15 cellular contexts compared by ENCODE assay signal in genomic region chr12:85805654-85806053, GRCh38. TPM values are rescaled to one million over a fixed set of nuclear protein-coding genes. Genes with fewer than 3 reads are reported as not detected.
DNase-seq lines count a peak whose midpoint lies in the region; TF ChIP-seq lines count a peak whose summit lies in the region.
"Had no signal": no experiment of that assay in that cellular context is flagged by ENCODE, and none has a peak within 500 bp of the region (broad histone marks: within the 10 kb centered on the region; RNA-seq: fewer than 3 reads in every experiment).

No MANE protein-coding gene starts in this region.

- no peak overlapping the region for H3K27ac ChIP-seq in coronary artery
- H3K27ac ChIP-seq: foreskin keratinocyte had no signal

- H3K4me3 ChIP-seq in coronary artery = peak overlapping the region; percentile 25

- DNase-seq in EL (peak; percentile 21), MV-4-11 (lab: John Stamatoyannopoulos, UW) (peak; percentile 85), coronary artery (ENCODE audit: low spot score) (no peak), myocyte (ENCODE audit: low read depth) (peak; percentile 10), NCI-H526 (lab: John Stamatoyannopoulos, UW) (no peak), GM19240 (ENCODE audit: insufficient read length, low spot score) (no peak), SIG-M5 treated with dmso at 0.1 percent for 504 hours (lab: John Stamatoyannopoulos, UW; ENCODE audit: unreplicated experiment) (no peak), activated gamma-delta T cell treated with Interleukin-2 at 50 U/mL for 16 hours (no peak)
- DNase-seq: activated CD8-positive, alpha-beta memory T cell treated with anti-CD3 and anti-CD28 coated beads, Interleukin-2, amount 10 ng/mL, durations not matched to agents 7 days and 5 days; activated effector memory CD4-positive, alpha-beta T cell treated with anti-CD3 and anti-CD28 coated beads, Interleukin-2, amount 50 U/mL, for 16 hours; DMS 273 treated with DMSO at 0.1 percent for 48 hours; foreskin keratinocyte; NCI-H1694 treated with DMSO at 0.1 percent for 48 hours; NCI-H510A treated with DMSO at 0.1 percent for 48 hours; substantia nigra had no signal

- TF ChIP-seq CTCF in coronary artery (IDR thresholded peaks at IDR 0.05) = no peak

RNA-seq across cellular contexts. Expression of gene RASSF9, which starts 30.6 kb away (rescaled TPM):
- total RNA-seq in myocyte = 0.05 and 0.08 TPM in 2 replicates
- 0.19 TPM for polyA plus RNA-seq in myocyte (2012)
- total RNA-seq: activated CD8-positive, alpha-beta memory T cell treated with anti-CD3 and anti-CD28 coated beads, Interleukin-2, amount 10 ng/mL, durations not matched to agents 7 days and 5 days had no signal

Comparison
In these comparisons a context has a peak if more than half of its experiments do, and no peak if none do; other contexts are left out.
1. DNase-seq: peak in EL (single experiment), MV-4-11 (single experiment) and myocyte (single experiment); none in coronary artery (single experiment), NCI-H526 (0 of 2), GM19240 (single experiment), SIG-M5 treated with dmso at 0.1 percent for 504 hours (single experiment) and activated gamma-delta T cell treated with Interleukin-2 at 50 U/mL for 16 hours (single experiment).